Comparison of ENCODE assay signal across 1 cellular context in the genomic region with DNA sequence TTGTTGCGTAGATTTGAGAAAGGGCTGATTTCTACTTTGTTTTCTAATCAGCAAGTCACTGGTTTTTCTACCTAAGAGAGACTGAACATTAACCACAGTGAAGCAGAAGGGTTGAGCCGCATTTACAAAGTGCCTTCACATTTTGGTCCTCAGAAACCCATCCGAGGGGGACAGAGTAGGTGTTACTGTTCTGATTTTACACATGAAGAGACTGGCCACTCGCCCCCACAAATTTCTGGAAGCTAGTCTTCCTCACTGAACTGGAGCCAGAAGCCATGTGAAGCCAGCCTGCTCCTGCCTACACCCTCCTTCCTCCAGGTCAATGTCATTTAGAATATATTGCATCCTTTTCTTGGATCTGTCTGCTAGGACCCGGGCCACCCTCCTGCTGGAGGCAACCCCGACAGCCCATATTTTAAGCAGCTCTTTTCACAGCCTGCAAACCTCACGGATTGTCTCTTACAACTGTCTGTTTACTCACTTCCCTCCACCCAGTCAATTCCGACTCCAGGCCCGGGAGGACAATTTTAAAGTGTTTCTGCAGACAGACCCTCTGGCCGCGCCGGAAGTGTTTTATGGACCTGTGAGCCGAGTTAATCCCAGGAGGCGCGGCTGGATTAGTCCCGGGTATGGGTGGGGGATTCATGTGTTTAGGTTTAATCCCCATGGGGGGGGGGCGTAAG.
TF ChIP-seq lines count a peak whose summit lies in the region.

No MANE protein-coding gene starts in this region.

TF ChIP-seq in SK-N-SH, 30 proteins besides CTCF, POLR2A, EP300 and RAD21 (continued from another document):
- TF ChIP-seq, protein P1, sequence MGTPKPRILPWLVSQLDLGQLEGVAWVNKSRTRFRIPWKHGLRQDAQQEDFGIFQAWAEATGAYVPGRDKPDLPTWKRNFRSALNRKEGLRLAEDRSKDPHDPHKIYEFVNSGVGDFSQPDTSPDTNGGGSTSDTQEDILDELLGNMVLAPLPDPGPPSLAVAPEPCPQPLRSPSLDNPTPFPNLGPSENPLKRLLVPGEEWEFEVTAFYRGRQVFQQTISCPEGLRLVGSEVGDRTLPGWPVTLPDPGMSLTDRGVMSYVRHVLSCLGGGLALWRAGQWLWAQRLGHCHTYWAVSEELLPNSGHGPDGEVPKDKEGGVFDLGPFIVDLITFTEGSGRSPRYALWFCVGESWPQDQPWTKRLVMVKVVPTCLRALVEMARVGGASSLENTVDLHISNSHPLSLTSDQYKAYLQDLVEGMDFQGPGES (IDR thresholded peaks at IDR 0.05; ENCODE audit: low read depth, low read length) = no peak
- TF ChIP-seq MEF2A (IDR thresholded peaks at IDR 0.05; ENCODE audit: borderline replicate concordance, low read depth) = no peak
- TF ChIP-seq RCOR1 (IDR thresholded peaks at IDR 0.05; ENCODE audit: low read length) = no peak
- TF ChIP-seq TAF1 (IDR thresholded peaks at IDR 0.05; ENCODE audit: borderline replicate concordance, low read depth, low read length) = no peak
- TF ChIP-seq ELF1 (IDR thresholded peaks at IDR 0.05) = no peak
- TF ChIP-seq, protein P2, sequence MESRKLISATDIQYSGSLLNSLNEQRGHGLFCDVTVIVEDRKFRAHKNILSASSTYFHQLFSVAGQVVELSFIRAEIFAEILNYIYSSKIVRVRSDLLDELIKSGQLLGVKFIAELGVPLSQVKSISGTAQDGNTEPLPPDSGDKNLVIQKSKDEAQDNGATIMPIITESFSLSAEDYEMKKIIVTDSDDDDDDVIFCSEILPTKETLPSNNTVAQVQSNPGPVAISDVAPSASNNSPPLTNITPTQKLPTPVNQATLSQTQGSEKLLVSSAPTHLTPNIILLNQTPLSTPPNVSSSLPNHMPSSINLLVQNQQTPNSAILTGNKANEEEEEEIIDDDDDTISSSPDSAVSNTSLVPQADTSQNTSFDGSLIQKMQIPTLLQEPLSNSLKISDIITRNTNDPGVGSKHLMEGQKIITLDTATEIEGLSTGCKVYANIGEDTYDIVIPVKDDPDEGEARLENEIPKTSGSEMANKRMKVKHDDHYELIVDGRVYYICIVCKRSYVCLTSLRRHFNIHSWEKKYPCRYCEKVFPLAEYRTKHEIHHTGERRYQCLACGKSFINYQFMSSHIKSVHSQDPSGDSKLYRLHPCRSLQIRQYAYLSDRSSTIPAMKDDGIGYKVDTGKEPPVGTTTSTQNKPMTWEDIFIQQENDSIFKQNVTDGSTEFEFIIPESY (IDR thresholded peaks at IDR 0.05; ENCODE audit: borderline replicate concordance, low read depth) = no peak
